Comparison of ENCODE assay signal across 25 cellular contexts in the genomic region with DNA sequence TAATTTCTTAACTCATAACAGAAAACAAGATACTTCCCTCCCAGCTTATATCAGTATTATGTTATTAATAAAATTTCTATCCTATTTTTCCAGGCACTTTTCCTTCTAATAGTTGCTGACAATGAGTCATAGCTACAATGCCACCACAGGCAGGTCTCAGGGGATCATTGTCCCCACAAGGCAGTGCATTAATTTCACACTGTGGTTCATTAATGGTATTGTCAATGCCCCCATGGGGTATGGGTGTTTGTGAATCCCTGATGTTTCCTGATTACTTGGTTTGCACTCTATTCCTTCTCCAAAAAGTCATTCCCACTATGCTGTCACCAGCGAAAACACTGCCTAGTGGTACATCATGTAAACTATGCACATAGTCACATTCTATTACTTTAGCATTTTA.
"Had no signal": no experiment of that assay in that cellular context is flagged by ENCODE, and none has a peak within 500 bp of the region (broad histone marks: within the 10 kb centered on the region; RNA-seq: fewer than 3 reads in every experiment).

No MANE protein-coding gene starts in this region.

- H3K9me3 ChIP-seq: MG63 had no signal

- H3K27ac ChIP-seq: cardiac muscle cell, SK-N-MC had no signal

- H3K27me3 ChIP-seq: cardiac muscle cell, MG63 had no signal

- FAIRE-seq: astrocyte, TTC549 had no signal

- ATAC-seq: activated T-cell treated with anti-CD3 and anti-CD28 coated beads, Interleukin-2, amount 50 U/mL, for 4 hours; Right ventricle myocardium inferior; T-cell had no signal

- DNase-seq: activated CD4-positive, alpha-beta memory T cell treated with anti-CD3 and anti-CD28 coated beads for 36 hours; activated CD4-positive, alpha-beta T cell treated with anti-CD3 and anti-CD28 coated beads, Interleukin-2, amount 10 ng/mL, durations not matched to agents 7 days and 5 days; activated CD4-positive, CD25-positive, alpha-beta regulatory T cell; activated CD8-positive, alpha-beta memory T cell treated with anti-CD3 and anti-CD28 coated beads for 24 hours; activated effector memory CD4-positive, alpha-beta T cell treated with anti-CD3 and anti-CD28 coated beads, Interleukin-2, amount 50 U/mL, for 16 hours; activated naive CD4-positive, alpha-beta T cell treated with Interleukin-2 at 50 U/mL for 16 hours; activated T-cell treated with anti-CD3 and anti-CD28 coated beads, Interleukin-2, amount 50 U/mL, for 4 hours; amygdala; MG63; MV-4-11; NCI-H1105; NCI-H1930; NCI-H2171 treated with DMSO at 0.1 percent for 48 hours; NCI-H226; NCI-H526; NCI-H82; RPMI8226; T-cell; T-helper 2 cell; T1000 had no signal

- H3K36me3 ChIP-seq: cardiac muscle cell, MG63 had no signal

- H3K4me3 ChIP-seq: cardiac muscle cell, MG63, SK-N-MC had no signal
